6 cellular contexts compared by ENCODE assay signal in the genomic region with DNA sequence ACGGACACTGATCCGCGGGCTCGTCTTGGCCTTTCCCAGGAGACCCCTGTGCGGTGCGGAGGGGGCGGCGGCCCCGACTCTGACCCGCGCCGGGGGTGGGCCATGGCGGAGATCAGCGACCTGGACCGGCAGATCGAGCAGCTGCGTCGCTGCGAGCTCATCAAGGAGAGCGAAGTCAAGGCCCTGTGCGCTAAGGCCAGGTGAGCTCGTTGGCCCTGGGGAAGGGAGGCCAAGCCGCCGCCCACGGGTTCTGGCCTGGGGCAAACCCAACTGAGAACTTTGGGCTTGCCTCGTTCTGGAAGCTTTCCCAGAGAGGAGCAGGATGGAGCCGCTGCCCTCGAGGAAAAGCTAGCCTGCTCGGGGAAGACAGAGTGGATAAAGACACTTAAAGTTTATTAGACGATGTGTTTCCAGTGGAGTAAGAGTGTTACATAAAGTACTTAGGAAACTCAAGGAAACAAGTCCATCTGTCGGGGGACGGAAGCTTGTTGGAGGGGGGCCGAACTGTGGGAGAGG. TPM values are rescaled to one million over a fixed set of nuclear protein-coding genes. Genes with fewer than 3 reads are reported as not detected.
DNase-seq lines count a peak whose midpoint lies in the region; ATAC-seq lines count a peak whose summit lies in the region.

No MANE protein-coding gene starts in this region.

- peaks cover 11% of the 10 kb centered on the region for H3K4me1 ChIP-seq in mesodermal cell (ENCODE audit: control insufficient read depth, insufficient read depth, low read length, poor library complexity, severe bottlenecking)

- H3K27me3 Mint-ChIP-seq in activated naive CD4-positive, alpha-beta T cell treated with anti-CD3 and anti-CD28 coated beads, Interleukin-2, amount 50 U/mL, for 24 hours = no peaks in the 10 kb centered on the region

- peak; percentile 22 for DNase-seq in activated naive CD4-positive, alpha-beta T cell treated with Interleukin-2 at 50 U/mL for 16 hours
- no peak for DNase-seq in activated naive CD4-positive, alpha-beta T cell treated with anti-CD3 and anti-CD28 coated beads, Interleukin-2, amount 50 U/mL, for 16 hours
- DNase-seq in medulla oblongata (ENCODE audit: extremely low spot score) = no peak

- H3K4me1 Mint-ChIP-seq in activated naive CD4-positive, alpha-beta T cell treated with anti-CD3 and anti-CD28 coated beads, Interleukin-2, amount 50 U/mL, for 24 hours = peaks cover 38% of the 10 kb centered on the region

- H3K4me3 Mint-ChIP-seq in activated naive CD4-positive, alpha-beta T cell treated with anti-CD3 and anti-CD28 coated beads, Interleukin-2, amount 50 U/mL, for 24 hours = peak overlapping the region; percentile 96

- H3K36me3 Mint-ChIP-seq in activated naive CD4-positive, alpha-beta T cell treated with anti-CD3 and anti-CD28 coated beads, Interleukin-2, amount 50 U/mL, for 24 hours = peaks cover 10% of the 10 kb centered on the region

- H3K27ac ChIP-seq in mesodermal cell (ENCODE audit: low read depth, low read length, severe bottlenecking) = peak overlapping the region; percentile 81

- 5 to 6% methylated on average over 31 to 32 of the region's 33 CpGs for WGBS in mesodermal cell (ENCODE audit: insufficient coverage in 2 of 2), 2 experiments

- H3K9me3 Mint-ChIP-seq in activated naive CD4-positive, alpha-beta T cell treated with anti-CD3 and anti-CD28 coated beads, Interleukin-2, amount 50 U/mL, for 24 hours = no peaks in the 10 kb centered on the region

- H3K27ac Mint-ChIP-seq in activated naive CD4-positive, alpha-beta T cell treated with anti-CD3 and anti-CD28 coated beads, Interleukin-2, amount 50 U/mL, for 24 hours = peak overlapping the region; percentile 87

- ATAC-seq in GM18873 (IDR thresholded peaks at IDR 0.05; ENCODE audit: low FRiP score, unreplicated experiment) = no peak

- H3K36me3 ChIP-seq in mesodermal cell (ENCODE audit: control insufficient read depth, insufficient read depth, low read length) = peaks cover 64% of the 10 kb centered on the region

- no peaks in the 10 kb centered on the region for H3K9me3 ChIP-seq in mesodermal cell (ENCODE audit: control insufficient read depth, low read length)

- H3K4me3 ChIP-seq in mesodermal cell (ENCODE audit: extremely low read depth, insufficient read depth, low read length, poor library complexity, severe bottlenecking) = peak overlapping the region; percentile 95

RNA-seq across cellular contexts. Expression of a gene that starts 0.5 kb away (rescaled TPM):
- polyA plus RNA-seq in mesodermal cell (2013, experiment 1 of 2) = 155 TPM
- 131 TPM for polyA plus RNA-seq in mesodermal cell (2013, experiment 2 of 2)

RNA-seq across cellular contexts. Expression of a gene that starts 10.8 kb away (rescaled TPM):
- polyA plus RNA-seq in mesodermal cell (2013, experiment 1 of 2) = 969 TPM
- polyA plus RNA-seq in mesodermal cell (2013, experiment 2 of 2) = 813 TPM

RNA-seq across cellular contexts. Expression of a gene that starts 15.4 kb away (rescaled TPM):
- 2.5 TPM for polyA plus RNA-seq in mesodermal cell (2013, experiment 1 of 2)
- polyA plus RNA-seq in mesodermal cell (2013, experiment 2 of 2) = 2.2 TPM

RNA-seq across cellular contexts. Expression of a gene that starts 19.7 kb away (rescaled TPM):
- 85.0 TPM for polyA plus RNA-seq in mesodermal cell (2013, experiment 1 of 2)
- polyA plus RNA-seq in mesodermal cell (2013, experiment 2 of 2) = 57.3 TPM

RNA-seq across cellular contexts. Expression of a gene that starts 37.0 kb away (rescaled TPM):
- polyA plus RNA-seq in mesodermal cell (2013, experiment 1 of 2) = 6.7 TPM
- 6.1 TPM for polyA plus RNA-seq in mesodermal cell (2013, experiment 2 of 2)
